In genomic region chr3:124882749-124883148, GRCh38 we compare ENCODE assay signal across 1 cellular context.
TF ChIP-seq lines count a peak whose summit lies in the region.

No MANE protein-coding gene starts in this region.

TF ChIP-seq in IMR-90, 13 proteins besides CTCF, POLR2A, EP300 and RAD21:
- TF ChIP-seq CHD1 (IDR thresholded peaks at IDR 0.05; ENCODE audit: low read depth, low read length) (no peak), MXI1 (IDR thresholded peaks at IDR 0.05; ENCODE audit: borderline replicate concordance, low read depth, low read length) (no peak), RCOR1 (IDR thresholded peaks at IDR 0.05; ENCODE audit: insufficient replicate concordance, low read length) (no peak), FOS (IDR thresholded peaks at IDR 0.05; ENCODE audit: low read depth, low read length) (no peak), NFE2L2 (IDR thresholded peaks at IDR 0.05; ENCODE audit: low read depth, low read length) (no peak), USF2 (IDR thresholded peaks at IDR 0.05; ENCODE audit: low read depth, low read length) (no peak), SMC3 (IDR thresholded peaks at IDR 0.05; ENCODE audit: low read depth, low read length) (no peak), MAFK (IDR thresholded peaks at IDR 0.05; ENCODE audit: low read depth, low read length) (no peak), MAZ (IDR thresholded peaks at IDR 0.05; ENCODE audit: borderline replicate concordance, low read depth, low read length) (no peak), RFX5 (IDR thresholded peaks at IDR 0.05; ENCODE audit: low read depth, low read length) (no peak)
